ENCODE assay signal across 14 cellular contexts in the genomic region with DNA sequence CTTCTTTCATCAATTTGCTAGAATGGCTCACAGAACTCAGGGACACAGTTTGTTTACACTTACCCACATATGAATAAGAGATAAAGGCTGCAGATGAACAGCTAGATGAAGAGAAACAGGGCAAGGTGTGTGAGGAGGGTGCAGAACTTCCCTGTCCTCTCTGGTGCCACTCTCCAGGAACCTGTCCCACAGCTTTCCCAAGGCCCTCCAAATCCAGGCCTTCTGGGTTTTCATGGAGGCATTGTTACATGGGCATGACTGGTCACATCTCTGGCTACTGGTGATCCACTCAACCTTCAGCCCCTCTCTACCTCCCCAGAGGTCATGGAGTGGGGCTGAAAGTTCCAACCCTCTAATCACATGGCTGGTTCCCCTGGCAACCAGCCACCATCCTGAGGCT.
DNase-seq lines count a peak whose midpoint lies in the region; ATAC-seq, FAIRE-seq and TF ChIP-seq lines count a peak whose summit lies in the region.
"Had no signal": no experiment of that assay in that cellular context is flagged by ENCODE, and none has a peak within 500 bp of the region (broad histone marks: within the 10 kb centered on the region; RNA-seq: fewer than 3 reads in every experiment).

No MANE protein-coding gene starts in this region.

- intact Hi-C loops in esophagus squamous epithelium (cut with DNase I) (no loop called here), ovary (cut with DNase I) (no loop called here), upper lobe of right lung (cut with DNase I) (no loop called here)

- peak overlapping the region; percentile 48; the same call in 1 of the 2 replicates for H3K4me2 ChIP-seq in SK-N-SH

- CTCF ChIA-PET in SK-N-SH (lab: Yijun Ruan, JAX) = interaction anchor here (0.6 to 1.4 kb wide), 2 partner anchors 72 to 88 kb away, joined by 3 read pairs; no protein-coding TSS in a partner anchor

- POLR2A ChIA-PET in SK-N-SH (lab: Yijun Ruan, JAX) = no interaction called here

- DNase-seq in SK-N-SH (no peak), esophagus squamous epithelium (lab: John Stamatoyannopoulos, UW) (no peak), ovary (no peak), upper lobe of right lung (no peak), GM12891 (ENCODE audit: insufficient read length, low spot score) (no peak), H54 (ENCODE audit: insufficient read length, low spot score) (no peak)
- DNase-seq: effector CD8-positive, alpha-beta T cell; Kasumi-1; NCI-H187; NCI-H82; stimulated activated naive CD8-positive, alpha-beta T cell treated with anti-CD3 and anti-CD28 coated beads, Interleukin-15, amount 100 ng/mL, for 72 hours had no signal

- H2AFZ ChIP-seq in SK-N-SH (ENCODE audit: low read depth) = no peak overlapping the region

- no peak for TF ChIP-seq RAD21 in SK-N-SH (IDR thresholded peaks at IDR 0.05; ENCODE audit: low read length)

- no peak overlapping the region for H3K9ac ChIP-seq in SK-N-SH

- TF ChIP-seq POLR2A in esophagus squamous epithelium (IDR thresholded peaks at IDR 0.05) (no peak), ovary (IDR thresholded peaks at IDR 0.05) (no peak), GM12891 (IDR thresholded peaks at IDR 0.05; ENCODE audit: low read depth, low read length) (no peak), H54 (IDR thresholded peaks at IDR 0.05; ENCODE audit: low read depth, low read length) (no peak)

- H3K27ac ChIP-seq in SK-N-SH (ENCODE audit: low read depth in 2 of 2, low read length in 1 of 2) = peak overlapping the region; percentile 79 to 83
- peak overlapping the region; percentile 77 to 90 (median 84) for H3K27ac ChIP-seq in esophagus squamous epithelium
- H3K27ac ChIP-seq in ovary = peak overlapping the region; percentile 36 to 60
- peak overlapping the region; percentile 42 for H3K27ac ChIP-seq in upper lobe of right lung

- H3K27me3 ChIP-seq in SK-N-SH (ENCODE audit: insufficient read depth) (no peaks in the 10 kb centered on the region), esophagus squamous epithelium (no peaks in the 10 kb centered on the region), ovary (no peaks in the 10 kb centered on the region), upper lobe of right lung (no peaks in the 10 kb centered on the region)

- no peak for ATAC-seq in SK-N-SH treated with all-trans-retinoic acid at 6 μM for 48 hours
- ATAC-seq in upper lobe of right lung = no peak
- ATAC-seq in HG02981 (IDR thresholded peaks at IDR 0.05; ENCODE audit: unreplicated experiment) = no peak
- ATAC-seq: stimulated activated naive CD8-positive, alpha-beta T cell treated with anti-CD3 and anti-CD28 coated beads, Interleukin-15, amount 100 ng/mL, for 72 hours had no signal

- peaks cover 26% of the 10 kb centered on the region for H3F3A ChIP-seq in SK-N-SH (replicated peaks; ENCODE audit: insufficient read depth)

- H3K4me3 ChIP-seq in SK-N-SH (ENCODE audit: low read depth in 2 of 2, low read length in 1 of 2) (no peak overlapping the region), esophagus squamous epithelium (peak overlapping the region in 1 of 4 donors; percentile 10), ovary (no peak overlapping the region), upper lobe of right lung (no peak overlapping the region)

- TF ChIP-seq CTCF in SK-N-SH (IDR thresholded peaks at IDR 0.05) (no peak), esophagus squamous epithelium (IDR thresholded peaks at IDR 0.05) (no peak), ovary (IDR thresholded peaks at IDR 0.05) (no peak), upper lobe of right lung (IDR thresholded peaks at IDR 0.05) (no peak)

- no peaks in the 10 kb centered on the region for H3K79me2 ChIP-seq in SK-N-SH (ENCODE audit: insufficient read depth)

- FAIRE-seq in GM12891 (lab: Jason Lieb, UNC) = no peak
- FAIRE-seq in H54 (lab: Jason Lieb, UNC) = no peak
- FAIRE-seq: frontal cortex had no signal

- peaks cover 7% of the 10 kb centered on the region; the same call in 1 of the 2 replicates for H4K20me1 ChIP-seq in SK-N-SH (ENCODE audit: insufficient read depth)

- TF ChIP-seq EP300 in SK-N-SH (IDR thresholded peaks at IDR 0.05; ENCODE audit: borderline replicate concordance in 1 of 2, low read depth in 1 of 2, low read length in 1 of 2) = no peak
- no peak for TF ChIP-seq EP300 in ovary (IDR thresholded peaks at IDR 0.05)

- H3K9me3 ChIP-seq in SK-N-SH (no peaks in the 10 kb centered on the region), esophagus squamous epithelium (no peaks in the 10 kb centered on the region), ovary (no peaks in the 10 kb centered on the region), upper lobe of right lung (no peaks in the 10 kb centered on the region)

- no peaks in the 10 kb centered on the region for H3K9me2 ChIP-seq in SK-N-SH

- H3K36me3 ChIP-seq in SK-N-SH (replicated peaks in 1 of 2; ENCODE audit: control insufficient read depth in 1 of 2, insufficient read depth in 2 of 2, low read length in 1 of 2) (peaks cover 40 to 60% of the 10 kb centered on the region in 2 experiments), esophagus squamous epithelium (peaks cover 0 to 24% (median 3%) of the 10 kb centered on the region in 3 donors), ovary (no peaks in the 10 kb centered on the region), upper lobe of right lung (no peaks in the 10 kb centered on the region)

- H3K4me1 ChIP-seq in SK-N-SH (ENCODE audit: control insufficient read depth in 1 of 2, insufficient read depth in 2 of 2, low read depth in 1 of 2, low read length in 1 of 2) = peaks cover 29 to 35% of the 10 kb centered on the region in 2 experiments
- H3K4me1 ChIP-seq in esophagus squamous epithelium = peaks cover 23 to 79% (median 39%) of the 10 kb centered on the region in 3 donors
- peaks cover 20% of the 10 kb centered on the region for H3K4me1 ChIP-seq in ovary (ENCODE audit: insufficient read depth)
- peaks cover 24% of the 10 kb centered on the region for H3K4me1 ChIP-seq in upper lobe of right lung

TF ChIP-seq in SK-N-SH, 30 proteins besides CTCF, POLR2A, EP300 and RAD21 (continues in another document):
- no peak for TF ChIP-seq RCOR1 (IDR thresholded peaks at IDR 0.05; ENCODE audit: low read length)
- TF ChIP-seq, protein P1, sequence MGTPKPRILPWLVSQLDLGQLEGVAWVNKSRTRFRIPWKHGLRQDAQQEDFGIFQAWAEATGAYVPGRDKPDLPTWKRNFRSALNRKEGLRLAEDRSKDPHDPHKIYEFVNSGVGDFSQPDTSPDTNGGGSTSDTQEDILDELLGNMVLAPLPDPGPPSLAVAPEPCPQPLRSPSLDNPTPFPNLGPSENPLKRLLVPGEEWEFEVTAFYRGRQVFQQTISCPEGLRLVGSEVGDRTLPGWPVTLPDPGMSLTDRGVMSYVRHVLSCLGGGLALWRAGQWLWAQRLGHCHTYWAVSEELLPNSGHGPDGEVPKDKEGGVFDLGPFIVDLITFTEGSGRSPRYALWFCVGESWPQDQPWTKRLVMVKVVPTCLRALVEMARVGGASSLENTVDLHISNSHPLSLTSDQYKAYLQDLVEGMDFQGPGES (IDR thresholded peaks at IDR 0.05; ENCODE audit: low read depth, low read length) = no peak
- TF ChIP-seq FOXM1 (IDR thresholded peaks at IDR 0.05; ENCODE audit: low read depth) = no peak
- TF ChIP-seq RFX5 (IDR thresholded peaks at IDR 0.05; ENCODE audit: low read length) = no peak
- TF ChIP-seq, protein P2, sequence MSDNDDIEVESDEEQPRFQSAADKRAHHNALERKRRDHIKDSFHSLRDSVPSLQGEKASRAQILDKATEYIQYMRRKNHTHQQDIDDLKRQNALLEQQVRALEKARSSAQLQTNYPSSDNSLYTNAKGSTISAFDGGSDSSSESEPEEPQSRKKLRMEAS (IDR thresholded peaks at IDR 0.05; ENCODE audit: low read depth) = no peak

TF ChIP-seq in SK-N-SH treated with all-trans-retinoic acid at 6 μM for 48 hours, 23 proteins besides CTCF, POLR2A, EP300 and RAD21 (continues in another document):
- TF ChIP-seq TCF4 (CRISPR knock-in tag; IDR thresholded peaks at IDR 0.05; ENCODE audit: borderline replicate concordance) (no peak), SNAI2 (CRISPR knock-in tag; IDR thresholded peaks at IDR 0.05) (no peak), ZFP3 (CRISPR knock-in tag; IDR thresholded peaks at IDR 0.05) (no peak), RARB (CRISPR knock-in tag; IDR thresholded peaks at IDR 0.05) (no peak), BACH2 (CRISPR knock-in tag; IDR thresholded peaks at IDR 0.05; ENCODE audit: borderline replicate concordance) (no peak), ISL1 (CRISPR knock-in tag; IDR thresholded peaks at IDR 0.05) (no peak)
- TF ChIP-seq, protein P3, sequence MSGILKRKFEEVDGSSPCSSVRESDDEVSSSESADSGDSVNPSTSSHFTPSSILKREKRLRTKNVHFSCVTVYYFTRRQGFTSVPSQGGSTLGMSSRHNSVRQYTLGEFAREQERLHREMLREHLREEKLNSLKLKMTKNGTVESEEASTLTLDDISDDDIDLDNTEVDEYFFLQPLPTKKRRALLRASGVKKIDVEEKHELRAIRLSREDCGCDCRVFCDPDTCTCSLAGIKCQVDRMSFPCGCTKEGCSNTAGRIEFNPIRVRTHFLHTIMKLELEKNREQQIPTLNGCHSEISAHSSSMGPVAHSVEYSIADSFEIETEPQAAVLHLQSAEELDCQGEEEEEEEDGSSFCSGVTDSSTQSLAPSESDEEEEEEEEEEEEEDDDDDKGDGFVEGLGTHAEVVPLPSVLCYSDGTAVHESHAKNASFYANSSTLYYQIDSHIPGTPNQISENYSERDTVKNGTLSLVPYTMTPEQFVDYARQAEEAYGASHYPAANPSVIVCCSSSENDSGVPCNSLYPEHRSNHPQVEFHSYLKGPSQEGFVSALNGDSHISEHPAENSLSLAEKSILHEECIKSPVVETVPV (CRISPR knock-in tag; IDR thresholded peaks at IDR 0.05) = no peak

TF ChIP-seq in GM12891, 5 proteins besides CTCF, POLR2A, EP300 and RAD21:
- TF ChIP-seq POLR2AphosphoS5 (IDR thresholded peaks at IDR 0.05; ENCODE audit: low read depth, low read length) = no peak
- TF ChIP-seq SPI1 (IDR thresholded peaks at IDR 0.05; ENCODE audit: low read depth, low read length) = no peak
- no peak for TF ChIP-seq PAX5 (IDR thresholded peaks at IDR 0.05; ENCODE audit: insufficient read depth, low read length, severe bottlenecking)
- TF ChIP-seq TAF1 (IDR thresholded peaks at IDR 0.05; ENCODE audit: low read depth, low read length) = no peak
TF ChIP-seq in GM12891: peak in this region for 0.
